ENCODE assay signal across 1 cellular context in genomic region chr5:172564187-172564586, GRCh38.
TF ChIP-seq lines count a peak whose summit lies in the region.

No MANE protein-coding gene starts in this region.

TF ChIP-seq in HepG2, 621 proteins besides CTCF, POLR2A, EP300 and RAD21 (continued from another document and continues in another):
- TF ChIP-seq, protein P1, sequence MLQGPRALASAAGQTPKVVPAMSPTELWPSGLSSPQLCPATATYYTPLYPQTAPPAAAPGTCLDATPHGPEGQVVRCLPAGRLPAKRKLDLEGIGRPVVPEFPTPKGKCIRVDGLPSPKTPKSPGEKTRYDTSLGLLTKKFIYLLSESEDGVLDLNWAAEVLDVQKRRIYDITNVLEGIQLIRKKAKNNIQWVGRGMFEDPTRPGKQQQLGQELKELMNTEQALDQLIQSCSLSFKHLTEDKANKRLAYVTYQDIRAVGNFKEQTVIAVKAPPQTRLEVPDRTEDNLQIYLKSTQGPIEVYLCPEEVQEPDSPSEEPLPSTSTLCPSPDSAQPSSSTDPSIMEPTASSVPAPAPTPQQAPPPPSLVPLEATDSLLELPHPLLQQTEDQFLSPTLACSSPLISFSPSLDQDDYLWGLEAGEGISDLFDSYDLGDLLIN (CRISPR knock-in tag; IDR thresholded peaks at IDR 0.05; ENCODE audit: borderline replicate concordance), result no peak
- TF ChIP-seq ZNF33A (CRISPR knock-in tag; IDR thresholded peaks at IDR 0.05; ENCODE audit: borderline replicate concordance) (no peak), ELF3 (CRISPR knock-in tag; IDR thresholded peaks at IDR 0.05) (no peak), SRSF1 (optimal IDR thresholded peaks at IDR 0.05; ENCODE audit: low read depth, low read length) (no peak), ATF3 (CRISPR knock-in tag; IDR thresholded peaks at IDR 0.05) (no peak), ZNF7 (CRISPR knock-in tag; IDR thresholded peaks at IDR 0.05) (no peak), GLI4 (CRISPR knock-in tag; IDR thresholded peaks at IDR 0.05; ENCODE audit: borderline replicate concordance) (no peak), ZNF224 (CRISPR knock-in tag; IDR thresholded peaks at IDR 0.05) (no peak), TBX2 (CRISPR knock-in tag; IDR thresholded peaks at IDR 0.05; ENCODE audit: borderline replicate concordance) (peak; percentile 73), TGIF2 (CRISPR knock-in tag; IDR thresholded peaks at IDR 0.05) (no peak), HNRNPUL1 (IDR thresholded peaks at IDR 0.05; ENCODE audit: low read depth, low read length) (no peak), HES4 (CRISPR knock-in tag; IDR thresholded peaks at IDR 0.05; ENCODE audit: borderline replicate concordance) (no peak), GATA4 (IDR thresholded peaks at IDR 0.05; ENCODE audit: borderline replicate concordance, low read depth) (peak; percentile 62; the same call in 1 of the 2 replicates), BHLHE40 (IDR thresholded peaks at IDR 0.05; ENCODE audit: low read length) (peak; percentile 49), ZNF230 (CRISPR knock-in tag; IDR thresholded peaks at IDR 0.05) (no peak), RFX1 (IDR thresholded peaks at IDR 0.05) (no peak), PHF20 (CRISPR knock-in tag; IDR thresholded peaks at IDR 0.05) (no peak), ZC3H13 (CRISPR knock-in tag; IDR thresholded peaks at IDR 0.05) (0 out of 2 replicates have a peak, but pooled peaks have one; percentile 30), THAP9 (CRISPR knock-in tag; IDR thresholded peaks at IDR 0.05; ENCODE audit: borderline replicate concordance) (no peak), RXRB (CRISPR knock-in tag; IDR thresholded peaks at IDR 0.05; ENCODE audit: borderline replicate concordance) (no peak; the same call in 1 of the 2 replicates), NAIF1 (CRISPR knock-in tag; IDR thresholded peaks at IDR 0.05; ENCODE audit: borderline replicate concordance) (no peak), ZNF510 (CRISPR knock-in tag; IDR thresholded peaks at IDR 0.05; ENCODE audit: low read depth) (no peak), TBX3 (IDR thresholded peaks at IDR 0.05; ENCODE audit: borderline replicate concordance) (no peak), KDM3A (CRISPR knock-in tag; IDR thresholded peaks at IDR 0.05; ENCODE audit: low read depth) (0 out of 2 replicates have a peak, but pooled peaks have one; percentile 54), ZNF781 (CRISPR knock-in tag; IDR thresholded peaks at IDR 0.05; ENCODE audit: borderline replicate concordance, not compliant biosample characterization) (no peak), MXI1 (IDR thresholded peaks at IDR 0.05; ENCODE audit: borderline replicate concordance, low read depth, low read length) (0 out of 3 replicates have a peak, but pooled peaks have one; percentile 27), AHR (CRISPR knock-in tag; IDR thresholded peaks at IDR 0.05) (no peak), ZNF543 (CRISPR knock-in tag; IDR thresholded peaks at IDR 0.05) (no peak), NFAT5 (CRISPR knock-in tag; IDR thresholded peaks at IDR 0.05) (0 out of 2 replicates have a peak, but pooled peaks have one; percentile 8), FOXC1 (CRISPR knock-in tag; IDR thresholded peaks at IDR 0.05; ENCODE audit: borderline replicate concordance) (peak; percentile 62; the same call in 1 of the 2 replicates), FOXK2 (IDR thresholded peaks at IDR 0.05) (no peak), PHB2 (IDR thresholded peaks at IDR 0.05; ENCODE audit: partially characterized antibody) (no peak), ZHX2 (IDR thresholded peaks at IDR 0.05; ENCODE audit: low read depth) (no peak), ZHX2 (CRISPR knock-in tag; IDR thresholded peaks at IDR 0.05; ENCODE audit: borderline replicate concordance) (no peak), ZNF138 (CRISPR knock-in tag; IDR thresholded peaks at IDR 0.05; ENCODE audit: low read depth) (no peak), MAF1 (CRISPR knock-in tag; IDR thresholded peaks at IDR 0.05; ENCODE audit: borderline replicate concordance) (no peak), RELA (CRISPR knock-in tag; IDR thresholded peaks at IDR 0.05) (no peak), MIXL1 (CRISPR knock-in tag; IDR thresholded peaks at IDR 0.05) (peak; percentile 62; the same call in 1 of the 2 replicates)
- TF ChIP-seq, protein P2, sequence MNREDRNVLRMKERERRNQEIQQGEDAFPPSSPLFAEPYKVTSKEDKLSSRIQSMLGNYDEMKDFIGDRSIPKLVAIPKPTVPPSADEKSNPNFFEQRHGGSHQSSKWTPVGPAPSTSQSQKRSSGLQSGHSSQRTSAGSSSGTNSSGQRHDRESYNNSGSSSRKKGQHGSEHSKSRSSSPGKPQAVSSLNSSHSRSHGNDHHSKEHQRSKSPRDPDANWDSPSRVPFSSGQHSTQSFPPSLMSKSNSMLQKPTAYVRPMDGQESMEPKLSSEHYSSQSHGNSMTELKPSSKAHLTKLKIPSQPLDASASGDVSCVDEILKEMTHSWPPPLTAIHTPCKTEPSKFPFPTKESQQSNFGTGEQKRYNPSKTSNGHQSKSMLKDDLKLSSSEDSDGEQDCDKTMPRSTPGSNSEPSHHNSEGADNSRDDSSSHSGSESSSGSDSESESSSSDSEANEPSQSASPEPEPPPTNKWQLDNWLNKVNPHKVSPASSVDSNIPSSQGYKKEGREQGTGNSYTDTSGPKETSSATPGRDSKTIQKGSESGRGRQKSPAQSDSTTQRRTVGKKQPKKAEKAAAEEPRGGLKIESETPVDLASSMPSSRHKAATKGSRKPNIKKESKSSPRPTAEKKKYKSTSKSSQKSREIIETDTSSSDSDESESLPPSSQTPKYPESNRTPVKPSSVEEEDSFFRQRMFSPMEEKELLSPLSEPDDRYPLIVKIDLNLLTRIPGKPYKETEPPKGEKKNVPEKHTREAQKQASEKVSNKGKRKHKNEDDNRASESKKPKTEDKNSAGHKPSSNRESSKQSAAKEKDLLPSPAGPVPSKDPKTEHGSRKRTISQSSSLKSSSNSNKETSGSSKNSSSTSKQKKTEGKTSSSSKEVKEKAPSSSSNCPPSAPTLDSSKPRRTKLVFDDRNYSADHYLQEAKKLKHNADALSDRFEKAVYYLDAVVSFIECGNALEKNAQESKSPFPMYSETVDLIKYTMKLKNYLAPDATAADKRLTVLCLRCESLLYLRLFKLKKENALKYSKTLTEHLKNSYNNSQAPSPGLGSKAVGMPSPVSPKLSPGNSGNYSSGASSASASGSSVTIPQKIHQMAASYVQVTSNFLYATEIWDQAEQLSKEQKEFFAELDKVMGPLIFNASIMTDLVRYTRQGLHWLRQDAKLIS (CRISPR knock-in tag; IDR thresholded peaks at IDR 0.05), result no peak
- TF ChIP-seq, protein P3, sequence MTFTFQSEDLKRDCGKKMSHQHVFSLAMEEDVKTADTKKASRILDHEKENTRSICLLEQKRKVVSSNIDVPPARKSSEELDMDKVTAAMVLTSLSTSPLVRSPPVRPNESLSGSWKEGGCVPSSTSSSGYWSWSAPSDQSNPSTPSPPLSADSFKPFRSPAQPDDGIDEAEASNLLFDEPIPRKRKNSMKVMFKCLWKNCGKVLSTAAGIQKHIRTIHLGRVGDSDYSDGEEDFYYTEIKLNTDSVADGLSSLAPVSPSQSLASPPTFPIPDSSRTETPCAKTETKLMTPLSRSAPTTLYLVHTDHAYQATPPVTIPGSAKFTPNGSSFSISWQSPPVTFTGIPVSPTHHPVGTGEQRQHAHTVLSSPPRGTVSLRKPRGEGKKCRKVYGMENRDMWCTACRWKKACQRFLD (CRISPR knock-in tag; IDR thresholded peaks at IDR 0.05; ENCODE audit: borderline replicate concordance), result no peak
- TF ChIP-seq, protein P4, sequence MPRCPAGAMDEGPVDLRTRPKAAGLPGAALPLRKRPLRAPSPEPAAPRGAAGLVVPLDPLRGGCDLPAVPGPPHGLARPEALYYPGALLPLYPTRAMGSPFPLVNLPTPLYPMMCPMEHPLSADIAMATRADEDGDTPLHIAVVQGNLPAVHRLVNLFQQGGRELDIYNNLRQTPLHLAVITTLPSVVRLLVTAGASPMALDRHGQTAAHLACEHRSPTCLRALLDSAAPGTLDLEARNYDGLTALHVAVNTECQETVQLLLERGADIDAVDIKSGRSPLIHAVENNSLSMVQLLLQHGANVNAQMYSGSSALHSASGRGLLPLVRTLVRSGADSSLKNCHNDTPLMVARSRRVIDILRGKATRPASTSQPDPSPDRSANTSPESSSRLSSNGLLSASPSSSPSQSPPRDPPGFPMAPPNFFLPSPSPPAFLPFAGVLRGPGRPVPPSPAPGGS (CRISPR knock-in tag; IDR thresholded peaks at IDR 0.05), result no peak
